In the genomic region with DNA sequence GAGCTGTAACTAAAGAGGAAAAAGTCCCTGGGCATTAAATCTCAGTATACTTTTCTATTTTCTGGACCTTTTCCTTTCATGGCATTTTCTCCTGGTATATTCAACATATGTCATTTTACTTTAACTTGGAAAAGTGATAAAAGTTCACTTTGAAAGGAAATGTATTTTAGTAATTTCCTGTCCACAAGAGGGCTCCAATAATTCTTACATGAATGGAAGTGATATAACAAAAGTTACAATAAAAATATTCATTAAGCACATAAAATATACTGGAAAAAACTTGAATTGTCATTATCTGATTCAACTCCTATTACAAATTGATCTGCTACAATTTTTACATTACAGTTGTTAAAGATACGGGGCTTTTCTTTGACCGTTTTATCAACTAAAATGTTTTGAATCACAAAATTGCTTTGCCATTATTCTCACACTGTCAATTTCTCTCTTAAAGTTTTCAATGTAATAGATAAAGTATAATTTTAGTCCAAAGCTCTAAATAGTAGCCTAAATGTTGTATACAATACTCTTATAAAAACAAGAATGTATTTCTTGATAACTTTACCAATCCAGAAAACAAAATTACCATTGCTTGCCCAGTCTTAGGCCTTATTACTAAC, we compare ENCODE assay signal across 8 cellular contexts. TPM values are rescaled to one million over a fixed set of nuclear protein-coding genes. Genes with fewer than 3 reads are reported as not detected.
DNase-seq lines count a peak whose midpoint lies in the region; ATAC-seq and TF ChIP-seq lines count a peak whose summit lies in the region.
"Had no signal": no experiment of that assay in that cellular context is flagged by ENCODE, and none has a peak within 500 bp of the region (broad histone marks: within the 10 kb centered on the region; RNA-seq: fewer than 3 reads in every experiment).

No MANE protein-coding gene starts in this region.

- H3K9ac ChIP-seq in fibroblast of lung (ENCODE audit: insufficient read depth, low read length), result no peak overlapping the region

- ATAC-seq in Panc1 (no peak), GM21515 (IDR thresholded peaks at IDR 0.05; ENCODE audit: unreplicated experiment) (no peak), HG02885 (IDR thresholded peaks at IDR 0.05; ENCODE audit: poor library complexity, unreplicated experiment) (no peak)
- ATAC-seq: WTC11 had no signal

- H4K20me1 ChIP-seq in fibroblast of lung (ENCODE audit: control insufficient read depth, extremely low read depth, insufficient read depth, low read length), result no peaks in the 10 kb centered on the region

- H3K27ac ChIP-seq in Panc1 (ENCODE audit: low read length), result no peak overlapping the region; the same call in 1 of the 2 replicates
- H3K27ac ChIP-seq in fibroblast of lung (ENCODE audit: insufficient read depth, low read length), result no peak overlapping the region
- no peak overlapping the region for H3K27ac ChIP-seq in substantia nigra (ENCODE audit: low read depth, low read length, poor library complexity, severe bottlenecking)

- H2AFZ ChIP-seq in fibroblast of lung (ENCODE audit: low read length), result no peak overlapping the region

- DNase-seq in GM06990 (ENCODE audit: extremely low read depth, insufficient read length) (no peak), Panc1 (ENCODE audit: low read depth, low spot score) (no peak), fibroblast of lung (ENCODE audit: low read depth in 2 of 2) (peak; percentile 27 to 57), renal cortical epithelial cell (ENCODE audit: low read depth) (peak; percentile 42), substantia nigra (lab: John Stamatoyannopoulos, UW) (no peak)

- H3K36me3 ChIP-seq in GM06990 (ENCODE audit: control insufficient read depth, insufficient read depth, low read length) (no peaks in the 10 kb centered on the region), Panc1 (ENCODE audit: control insufficient read depth, insufficient read depth, low read length) (peaks cover 2% of the 10 kb centered on the region; the same call in 1 of the 2 replicates), fibroblast of lung (ENCODE audit: control insufficient read depth, insufficient read depth, low read length) (no peaks in the 10 kb centered on the region)

- no peak overlapping the region for H3K4me3 ChIP-seq in GM06990 (replicated peaks; ENCODE audit: low read depth, low read length)
- H3K4me3 ChIP-seq in Panc1 (ENCODE audit: low read depth in 2 of 2, low read length in 2 of 2), result no peak overlapping the region
- no peak overlapping the region for H3K4me3 ChIP-seq in fibroblast of lung (replicated peaks in 1 of 4; ENCODE audit: control extremely low read depth in 1 of 4, insufficient read depth in 1 of 4, low read depth in 3 of 4, low read length in 4 of 4)

- intact Hi-C loops in Panc1 (cut with micrococcal nuclease; ENCODE audit: unreplicated experiment), result loop anchor here (2.0 kb wide), 2 partner anchors 67 to 267 kb away; no protein-coding TSS in a partner anchor

- BruUV-seq in Panc1 (replicated peaks; lab: Mats Ljungman, UMichigan), result no TSS peak

- POLR2A ChIA-PET in Panc1 (lab: Charles Lee), result interaction anchor here (0.6 kb wide), 1 partner anchor 616 kb away, joined by 4 read pairs; no protein-coding TSS in a partner anchor

- H3K9me3 ChIP-seq in Panc1 (ENCODE audit: control insufficient read depth, insufficient read depth, low read depth, low read length) (no peaks in the 10 kb centered on the region), fibroblast of lung (ENCODE audit: control insufficient read depth, insufficient read depth, low read depth, low read length) (no peaks in the 10 kb centered on the region)

- TF ChIP-seq CTCF in GM06990 (IDR thresholded peaks at IDR 0.05; ENCODE audit: insufficient read depth, low read length, poor library complexity, severe bottlenecking), result peak; percentile 11
- TF ChIP-seq CTCF in Panc1 (IDR thresholded peaks at IDR 0.05), result peak; percentile 28; the same call in 1 of the 2 replicates
- TF ChIP-seq CTCF in fibroblast of lung (conservative IDR thresholded peaks at IDR 0.05 in 1 of 2, IDR thresholded peaks at IDR 0.05 in 1 of 2; ENCODE audit: low read depth in 1 of 2, low read length in 2 of 2), result peak in 1 of 2 donors; percentile 27

- H3K4me2 ChIP-seq in fibroblast of lung (ENCODE audit: extremely low read depth, insufficient read depth, low read length), result peak overlapping the region; percentile 64

- in situ Hi-C loops in Panc1 (cut with HindIII; ENCODE audit: low pct_unique_long_range_greater_than_20kb, low sequenced_read_pairs), result no loop called here

- peaks cover 14% of the 10 kb centered on the region; the same call in 1 of the 2 replicates for H3K4me1 ChIP-seq in Panc1 (ENCODE audit: control insufficient read depth, insufficient read depth, low read length)
- H3K4me1 ChIP-seq in fibroblast of lung (ENCODE audit: control insufficient read depth, extremely low read depth, insufficient read depth, low read length), result peaks cover 3% of the 10 kb centered on the region

- no peaks in the 10 kb centered on the region for H3K27me3 ChIP-seq in GM06990 (replicated peaks; ENCODE audit: control insufficient read depth, insufficient read depth, low read length)
- no peaks in the 10 kb centered on the region for H3K27me3 ChIP-seq in Panc1 (ENCODE audit: control insufficient read depth, insufficient read depth, low read length)
- no peaks in the 10 kb centered on the region for H3K27me3 ChIP-seq in fibroblast of lung (ENCODE audit: control insufficient read depth, insufficient read depth, low read length)

- CTCF ChIA-PET in Panc1 (lab: Charles Lee), result interaction anchor here (0.6 kb wide), 1 partner anchor 436 kb away, joined by 3 read pairs; no protein-coding TSS in a partner anchor

- H3K79me2 ChIP-seq in fibroblast of lung (ENCODE audit: control insufficient read depth, insufficient read depth, low read length), result peaks cover 64% of the 10 kb centered on the region

RNA-seq across cellular contexts. Expression of gene UBL3, which starts 4.9 kb away (rescaled TPM):
- total RNA-seq in Panc1 (2021; ENCODE audit: unreplicated experiment) (11.1 TPM), fibroblast of lung (10.0 and 10.7 TPM in 2 replicates), renal cortical epithelial cell (18.9 and 49.9 TPM in 2 replicates)
- polyA plus RNA-seq in Panc1 (2012; ENCODE audit: insufficient read length), result 5.6 TPM
- polyA plus RNA-seq in fibroblast of lung, result 15.0 and 18.3 TPM in 2 replicates
- 11.7 and 13.0 TPM in 2 replicates for polyA plus RNA-seq in fibroblast of lung (2012)
- 1.4 and 3.0 TPM in 2 replicates for polyA minus RNA-seq in fibroblast of lung (ENCODE audit: low replicate concordance)

Comparison
In these comparisons a context has a peak if more than half of its experiments do, and no peak if none do; other contexts are left out.
1. DNase-seq: peak in fibroblast of lung (2 of 2) and renal cortical epithelial cell (single experiment); none in GM06990 (single experiment), Panc1 (single experiment) and substantia nigra (0 of 49).